ENCODE assay signal across 9 cellular contexts in the genomic region with DNA sequence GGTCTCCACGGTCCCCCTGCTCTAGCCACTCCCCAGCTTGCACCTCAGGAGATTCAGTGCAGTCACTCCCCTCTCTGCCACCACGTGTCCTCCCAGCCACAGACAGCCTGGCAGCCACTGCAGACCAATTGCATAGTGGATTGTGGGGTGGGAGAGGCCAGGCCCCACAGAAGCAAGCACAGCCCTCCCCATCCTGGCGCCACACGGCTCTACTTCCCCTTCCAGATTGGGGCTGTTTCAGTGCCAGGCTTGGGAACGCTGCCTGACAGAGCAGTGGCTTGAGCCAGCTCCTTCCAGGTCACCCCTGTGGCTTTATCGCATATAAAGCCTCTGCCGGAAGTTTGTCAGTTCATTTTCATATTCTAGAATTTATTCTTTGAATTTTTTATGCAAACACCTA.
DNase-seq lines count a peak whose midpoint lies in the region; ATAC-seq and TF ChIP-seq lines count a peak whose summit lies in the region.
"Had no signal": no experiment of that assay in that cellular context is flagged by ENCODE, and none has a peak within 500 bp of the region (broad histone marks: within the 10 kb centered on the region; RNA-seq: fewer than 3 reads in every experiment).

No MANE protein-coding gene starts in this region.

- TF ChIP-seq CTCF in prostate gland (IDR thresholded peaks at IDR 0.05) (no peak), type B pancreatic cell (conservative IDR thresholded peaks at IDR 0.05) (no peak)

- no peak for DNase-seq in activated naive CD8-positive, alpha-beta T cell treated with anti-CD3 and anti-CD28 coated beads, Interleukin-2, amount 10 ng/mL, durations not matched to agents 7 days and 5 days
- peak; percentile 39 for DNase-seq in prostate gland (ENCODE audit: low spot score)
- no peak for DNase-seq in occipital lobe (lab: John Stamatoyannopoulos, UW)
- DNase-seq in type B pancreatic cell (ENCODE audit: extremely low spot score, unreplicated experiment): no peak
- no peak for DNase-seq in NCI-H1417 (lab: John Stamatoyannopoulos, UW)
- no peak for DNase-seq in stimulated activated CD4-positive, alpha-beta T cell treated with anti-CD3 and anti-CD28 coated beads, Interleukin-4, amount 100 ng/mL, for 1 hour

- H3K4me3 ChIP-seq in prostate gland: no peak overlapping the region

- H3K27ac Mint-ChIP-seq in activated naive CD8-positive, alpha-beta T cell treated with anti-CD3 and anti-CD28 coated beads, Interleukin-2, amount 10 ng/mL, durations not matched to agents 7 days and 5 days: no peak overlapping the region
- H3K27ac Mint-ChIP-seq in type B pancreatic cell: no peak overlapping the region
- H3K27ac Mint-ChIP-seq: immature natural killer cell had no signal

- peaks cover 14% of the 10 kb centered on the region for H3K4me1 Mint-ChIP-seq in activated naive CD8-positive, alpha-beta T cell treated with anti-CD3 and anti-CD28 coated beads, Interleukin-2, amount 10 ng/mL, durations not matched to agents 7 days and 5 days
- H3K4me1 Mint-ChIP-seq in type B pancreatic cell (ENCODE audit: unreplicated experiment): peaks cover 10% of the 10 kb centered on the region

- intact Hi-C loops in prostate gland (cut with DNase I): no loop called here

- no peaks in the 10 kb centered on the region for H3K36me3 ChIP-seq in prostate gland

- WGBS in prostate gland: 24% methylated on average over 7 of the region's 7 CpGs

- TF ChIP-seq POLR2A in prostate gland (IDR thresholded peaks at IDR 0.05): no peak

- no peak overlapping the region for H3K4me3 Mint-ChIP-seq in activated naive CD8-positive, alpha-beta T cell treated with anti-CD3 and anti-CD28 coated beads, Interleukin-2, amount 10 ng/mL, durations not matched to agents 7 days and 5 days
- H3K4me3 Mint-ChIP-seq in type B pancreatic cell: no peak overlapping the region

- H3K4me1 ChIP-seq in prostate gland (replicated peaks): no peaks in the 10 kb centered on the region

- ATAC-seq in GM19372 (IDR thresholded peaks at IDR 0.05; ENCODE audit: low read depth, unreplicated experiment) (peak; percentile 18), HG03196 (IDR thresholded peaks at IDR 0.05; ENCODE audit: unreplicated experiment) (peak; percentile 18)
- ATAC-seq in activated naive CD8-positive, alpha-beta T cell treated with anti-CD3 and anti-CD28 coated beads, Interleukin-2, amount 10 ng/mL, durations not matched to agents 7 days and 5 days (ENCODE audit: low read depth): peak; percentile 19

- peak overlapping the region in 1 of 2 donors; percentile 6 for H3K27ac ChIP-seq in prostate gland

- H3K9me3 ChIP-seq in prostate gland: no peaks in the 10 kb centered on the region

- H3K36me3 Mint-ChIP-seq in activated naive CD8-positive, alpha-beta T cell treated with anti-CD3 and anti-CD28 coated beads, Interleukin-2, amount 10 ng/mL, durations not matched to agents 7 days and 5 days: no peaks in the 10 kb centered on the region
- no peaks in the 10 kb centered on the region for H3K36me3 Mint-ChIP-seq in type B pancreatic cell
- H3K36me3 Mint-ChIP-seq: immature natural killer cell had no signal

- POLR2A ChIA-PET in activated naive CD8-positive, alpha-beta T cell treated with anti-CD3 and anti-CD28 coated beads, Interleukin-2, amount 10 ng/mL, durations not matched to agents 7 days and 5 days (lab: Charles Lee): no interaction called here

- H3K27me3 ChIP-seq in prostate gland (replicated peaks; ENCODE audit: insufficient read depth): no peaks in the 10 kb centered on the region

- H3K9me3 Mint-ChIP-seq in activated naive CD8-positive, alpha-beta T cell treated with anti-CD3 and anti-CD28 coated beads, Interleukin-2, amount 10 ng/mL, durations not matched to agents 7 days and 5 days: no peaks in the 10 kb centered on the region
- no peaks in the 10 kb centered on the region for H3K9me3 Mint-ChIP-seq in type B pancreatic cell
- H3K9me3 Mint-ChIP-seq: immature natural killer cell had no signal

- H3K27me3 Mint-ChIP-seq in activated naive CD8-positive, alpha-beta T cell treated with anti-CD3 and anti-CD28 coated beads, Interleukin-2, amount 10 ng/mL, durations not matched to agents 7 days and 5 days: peaks cover 10% of the 10 kb centered on the region
- H3K27me3 Mint-ChIP-seq in type B pancreatic cell: peaks cover 19% of the 10 kb centered on the region
